ENCODE assay signal across 8 cellular contexts in genomic region chr17:40340880-40341807, GRCh38. TPM values are rescaled to one million over a fixed set of nuclear protein-coding genes. Genes with fewer than 3 reads are reported as not detected.
DNase-seq lines count a peak whose midpoint lies in the region; ATAC-seq and TF ChIP-seq lines count a peak whose summit lies in the region.

No MANE protein-coding gene starts in this region.

- H3K4me3 ChIP-seq in OCI-LY1 (ENCODE audit: low read depth, low read length, poor library complexity, severe bottlenecking): peak overlapping the region; percentile 71
- peak overlapping the region; percentile 46 to 82 (median 76) for H3K4me3 ChIP-seq in fibroblast of lung (replicated peaks in 1 of 4; ENCODE audit: control extremely low read depth in 1 of 4, insufficient read depth in 1 of 4, low read depth in 3 of 4, low read length in 4 of 4)

- peak; percentile 70 to 77 for DNase-seq in activated T-helper 1 cell treated with anti-CD3 and anti-CD28 coated beads, Interleukin-2, amount 50 U/mL, for 16 hours (ENCODE audit: low read depth in 1 of 2, low spot score in 1 of 2)
- DNase-seq in fibroblast of lung (ENCODE audit: low read depth in 2 of 2): peak; percentile 62 to 81
- DNase-seq in natural killer cell treated with Interleukin-12 subunit alpha and Interleukin-12 subunit beta and Interleukin-15 and Interleukin-18, amount 100 ng/mL, for 72 hours (ENCODE audit: low spot score): peak; percentile 94
- peak; percentile 88 for DNase-seq in stimulated activated naive CD8-positive, alpha-beta T cell treated with anti-CD3 and anti-CD28 coated beads, Interleukin-15, Interleukin-2, amounts not matched to agents 100 U/mL and 50 U/mL, for 24 hours

- H3K9ac ChIP-seq in OCI-LY1 (ENCODE audit: low read length): peak overlapping the region; percentile 66
- H3K9ac ChIP-seq in fibroblast of lung (ENCODE audit: insufficient read depth, low read length): peak overlapping the region; percentile 77

- H3K9me3 Mint-ChIP-seq in natural killer cell treated with Interleukin-12 subunit alpha and Interleukin-12 subunit beta and Interleukin-15 and Interleukin-18, amount 100 ng/mL, for 72 hours: no peaks in the 10 kb centered on the region

- H3K36me3 ChIP-seq in OCI-LY1 (ENCODE audit: insufficient read depth, low read length) (no peaks in the 10 kb centered on the region), fibroblast of lung (ENCODE audit: control insufficient read depth, insufficient read depth, low read length) (no peaks in the 10 kb centered on the region)

- TF ChIP-seq CTCF in 22Rv1 (IDR thresholded peaks at IDR 0.05): 0 out of 2 replicates have a peak, but pooled peaks have one; percentile 7
- TF ChIP-seq CTCF in OCI-LY1 (IDR thresholded peaks at IDR 0.05; ENCODE audit: low read length): no peak
- TF ChIP-seq CTCF in fibroblast of lung (conservative IDR thresholded peaks at IDR 0.05 in 1 of 2, IDR thresholded peaks at IDR 0.05 in 1 of 2; ENCODE audit: low read depth in 1 of 2, low read length in 2 of 2): no peak

- ATAC-seq in GM18861 (IDR thresholded peaks at IDR 0.05; ENCODE audit: unreplicated experiment) (peak; percentile 52), HG03280 (IDR thresholded peaks at IDR 0.05; ENCODE audit: unreplicated experiment) (peak; percentile 67)
- peak; percentile 94 to 95 for ATAC-seq in natural killer cell treated with Interleukin-12 subunit alpha and Interleukin-12 subunit beta and Interleukin-15 and Interleukin-18, amount 100 ng/mL, for 72 hours
- ATAC-seq in stimulated activated naive CD8-positive, alpha-beta T cell treated with anti-CD3 and anti-CD28 coated beads, Interleukin-15, Interleukin-2, amounts not matched to agents 100 U/mL and 50 U/mL, for 24 hours: peak; percentile 85

- H3K27me3 ChIP-seq in OCI-LY1 (ENCODE audit: insufficient read depth, low read length) (peaks cover 5% of the 10 kb centered on the region; the same call in 1 of the 2 replicates), fibroblast of lung (ENCODE audit: control insufficient read depth, insufficient read depth, low read length) (no peaks in the 10 kb centered on the region)

- H3K4me1 ChIP-seq in OCI-LY1 (ENCODE audit: insufficient read depth, low read length, severe bottlenecking): peaks cover 19% of the 10 kb centered on the region
- H3K4me1 ChIP-seq in fibroblast of lung (ENCODE audit: control insufficient read depth, extremely low read depth, insufficient read depth, low read length): peaks cover 23% of the 10 kb centered on the region

- no peaks in the 10 kb centered on the region for H3K79me2 ChIP-seq in OCI-LY1 (ENCODE audit: insufficient read depth, low read length)
- peaks cover 9% of the 10 kb centered on the region for H3K79me2 ChIP-seq in fibroblast of lung (ENCODE audit: control insufficient read depth, insufficient read depth, low read length)

- H4K20me1 ChIP-seq in OCI-LY1 (ENCODE audit: insufficient read depth, low read length): no peaks in the 10 kb centered on the region
- H4K20me1 ChIP-seq in fibroblast of lung (ENCODE audit: control insufficient read depth, extremely low read depth, insufficient read depth, low read length): no peaks in the 10 kb centered on the region

- peak overlapping the region; percentile 28 to 54 for H3K27ac Mint-ChIP-seq in natural killer cell treated with Interleukin-12 subunit alpha and Interleukin-12 subunit beta and Interleukin-15 and Interleukin-18, amount 100 ng/mL, for 72 hours

- H3K27me3 Mint-ChIP-seq in natural killer cell treated with Interleukin-12 subunit alpha and Interleukin-12 subunit beta and Interleukin-15 and Interleukin-18, amount 100 ng/mL, for 72 hours: no peaks in the 10 kb centered on the region

- H3K27ac ChIP-seq in 22Rv1 (peak overlapping the region; percentile 52), OCI-LY1 (ENCODE audit: low read depth, low read length, poor library complexity, severe bottlenecking) (no peak overlapping the region), fibroblast of lung (ENCODE audit: insufficient read depth, low read length) (peak overlapping the region; percentile 86)

- no peak overlapping the region for H2AFZ ChIP-seq in OCI-LY1 (ENCODE audit: low read length)
- H2AFZ ChIP-seq in fibroblast of lung (ENCODE audit: low read length): no peak overlapping the region

- H3K4me2 ChIP-seq in OCI-LY1 (ENCODE audit: low read length) (peak overlapping the region; percentile 80), fibroblast of lung (ENCODE audit: extremely low read depth, insufficient read depth, low read length) (peak overlapping the region; percentile 80)

- 0 out of 2 replicates have a peak, but pooled peaks cover 3% of the 10 kb centered on the region for H3F3A ChIP-seq in OCI-LY1 (ENCODE audit: insufficient read depth, low read length)

- H3K4me3 Mint-ChIP-seq in natural killer cell treated with Interleukin-12 subunit alpha and Interleukin-12 subunit beta and Interleukin-15 and Interleukin-18, amount 100 ng/mL, for 72 hours: peak overlapping the region; percentile 74

- H3K9me3 ChIP-seq in OCI-LY1 (ENCODE audit: low read length) (no peaks in the 10 kb centered on the region), fibroblast of lung (ENCODE audit: control insufficient read depth, insufficient read depth, low read depth, low read length) (no peaks in the 10 kb centered on the region)

- H3K4me1 Mint-ChIP-seq in natural killer cell treated with Interleukin-12 subunit alpha and Interleukin-12 subunit beta and Interleukin-15 and Interleukin-18, amount 100 ng/mL, for 72 hours (ENCODE audit: low read depth in 2 of 2): peaks cover 41 to 50% of the 10 kb centered on the region in 2 donors

- H3K36me3 Mint-ChIP-seq in natural killer cell treated with Interleukin-12 subunit alpha and Interleukin-12 subunit beta and Interleukin-15 and Interleukin-18, amount 100 ng/mL, for 72 hours: no peaks in the 10 kb centered on the region

- H3K9me2 ChIP-seq in OCI-LY1 (ENCODE audit: low read depth, low read length): no peaks in the 10 kb centered on the region

RNA-seq across cellular contexts. Expression of gene GJD3, which starts 23.4 kb away (rescaled TPM):
- total RNA-seq in fibroblast of lung: 3.9 and 4.3 TPM in 2 replicates
- polyA plus RNA-seq in fibroblast of lung: 0.16 and 0.99 TPM in 2 replicates
- 0.36 TPM in 1 of 2 replicates, not detected in the other for polyA plus RNA-seq in fibroblast of lung (2012)
- 0.63 TPM in 1 of 2 replicates, not detected in the other for polyA minus RNA-seq in fibroblast of lung (ENCODE audit: low replicate concordance)
- not detected for total RNA-seq in natural killer cell treated with Interleukin-12 subunit alpha and Interleukin-12 subunit beta and Interleukin-15 and Interleukin-18, amount 100 ng/mL, for 72 hours

RNA-seq across cellular contexts. Expression of gene RARA, which starts 32.2 kb away (rescaled TPM):
- 7.8 and 10.5 TPM in 2 replicates for total RNA-seq in fibroblast of lung
- polyA plus RNA-seq in fibroblast of lung: 7.0 and 7.6 TPM in 2 replicates
- 27.6 and 29.8 TPM in 2 replicates for polyA plus RNA-seq in fibroblast of lung (2012)
- polyA minus RNA-seq in fibroblast of lung (ENCODE audit: low replicate concordance): 39.2 and 44.6 TPM in 2 replicates
- 10 to 100 TPM; 26.4 to 37.8 TPM for total RNA-seq in natural killer cell treated with Interleukin-12 subunit alpha and Interleukin-12 subunit beta and Interleukin-15 and Interleukin-18, amount 100 ng/mL, for 72 hours

RNA-seq across cellular contexts. Expression of gene CDC6, which starts 53.5 kb away (rescaled TPM):
- 1.3 and 4.5 TPM in 2 replicates for total RNA-seq in fibroblast of lung
- 16.3 and 45.4 TPM in 2 replicates for polyA plus RNA-seq in fibroblast of lung
- polyA plus RNA-seq in fibroblast of lung (2012): 9.1 and 27.8 TPM in 2 replicates
- 2.0 and 6.4 TPM in 2 replicates for polyA minus RNA-seq in fibroblast of lung (ENCODE audit: low replicate concordance)
- total RNA-seq in natural killer cell treated with Interleukin-12 subunit alpha and Interleukin-12 subunit beta and Interleukin-15 and Interleukin-18, amount 100 ng/mL, for 72 hours: 100 to 1,000 TPM in 1 of 2 donors, 10 to 100 TPM in 1; 79.2 to 172 TPM

Comparison
In these comparisons a context has a peak if more than half of its experiments do, and no peak if none do; other contexts are left out.
1. RNA of gene CDC6, which starts 53.5 kb away (total RNA-seq): 79.2 to 172 TPM in natural killer cell treated with Interleukin-12 subunit alpha and Interleukin-12 subunit beta and Interleukin-15 and Interleukin-18, amount 100 ng/mL, for 72 hours; 1.3 to 4.5 TPM in fibroblast of lung; every median in the first group is over 10 times any median in the second.
2. Peak in every context shown above with its lines, with median percentiles within 50 percentile points of each other: ATAC-seq and DNase-seq.